ENCODE assay signal across 1 cellular context in genomic region chr6:143337201-143337949, GRCh38.
TF ChIP-seq lines count a peak whose summit lies in the region.

No MANE protein-coding gene starts in this region.

TF ChIP-seq in K562, 482 proteins besides CTCF, POLR2A, EP300 and RAD21 (continued from another document):
- TF ChIP-seq HNRNPH1 (optimal IDR thresholded peaks at IDR 0.05; ENCODE audit: low read depth, low read length): no peak
- no peak for TF ChIP-seq ZNF121 (CRISPR knock-in tag; conservative IDR thresholded peaks at IDR 0.05)
- no peak for TF ChIP-seq ZNF57 (CRISPR knock-in tag; IDR thresholded peaks at IDR 0.05)
- TF ChIP-seq MXD1 (CRISPR knock-in tag; IDR thresholded peaks at IDR 0.05; ENCODE audit: borderline replicate concordance, poor library complexity, severe bottlenecking): no peak
- no peak for TF ChIP-seq SIN3A (IDR thresholded peaks at IDR 0.05; ENCODE audit: borderline replicate concordance in 2 of 2, control insufficient read depth in 1 of 2, low read depth in 2 of 2, low read length in 2 of 2)
- TF ChIP-seq, protein P1, sequence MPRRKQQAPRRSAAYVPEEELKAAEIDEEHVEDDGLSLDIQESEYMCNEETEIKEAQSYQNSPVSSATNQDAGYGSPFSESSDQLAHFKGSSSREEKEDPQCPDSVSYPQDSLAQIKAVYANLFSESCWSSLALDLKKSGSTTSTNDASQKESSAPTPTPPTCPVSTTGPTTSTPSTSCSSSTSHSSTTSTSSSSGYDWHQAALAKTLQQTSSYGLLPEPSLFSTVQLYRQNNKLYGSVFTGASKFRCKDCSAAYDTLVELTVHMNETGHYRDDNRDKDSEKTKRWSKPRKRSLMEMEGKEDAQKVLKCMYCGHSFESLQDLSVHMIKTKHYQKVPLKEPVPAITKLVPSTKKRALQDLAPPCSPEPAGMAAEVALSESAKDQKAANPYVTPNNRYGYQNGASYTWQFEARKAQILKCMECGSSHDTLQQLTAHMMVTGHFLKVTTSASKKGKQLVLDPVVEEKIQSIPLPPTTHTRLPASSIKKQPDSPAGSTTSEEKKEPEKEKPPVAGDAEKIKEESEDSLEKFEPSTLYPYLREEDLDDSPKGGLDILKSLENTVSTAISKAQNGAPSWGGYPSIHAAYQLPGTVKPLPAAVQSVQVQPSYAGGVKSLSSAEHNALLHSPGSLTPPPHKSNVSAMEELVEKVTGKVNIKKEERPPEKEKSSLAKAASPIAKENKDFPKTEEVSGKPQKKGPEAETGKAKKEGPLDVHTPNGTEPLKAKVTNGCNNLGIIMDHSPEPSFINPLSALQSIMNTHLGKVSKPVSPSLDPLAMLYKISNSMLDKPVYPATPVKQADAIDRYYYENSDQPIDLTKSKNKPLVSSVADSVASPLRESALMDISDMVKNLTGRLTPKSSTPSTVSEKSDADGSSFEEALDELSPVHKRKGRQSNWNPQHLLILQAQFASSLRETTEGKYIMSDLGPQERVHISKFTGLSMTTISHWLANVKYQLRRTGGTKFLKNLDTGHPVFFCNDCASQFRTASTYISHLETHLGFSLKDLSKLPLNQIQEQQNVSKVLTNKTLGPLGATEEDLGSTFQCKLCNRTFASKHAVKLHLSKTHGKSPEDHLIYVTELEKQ (CRISPR knock-in tag; IDR thresholded peaks at IDR 0.05): no peak
- no peak for TF ChIP-seq ZNF384 (IDR thresholded peaks at IDR 0.05; ENCODE audit: low read depth, low read length)
- no peak for TF ChIP-seq MAZ (CRISPR knock-in tag; conservative IDR thresholded peaks at IDR 0.05 in 1 of 2, IDR thresholded peaks at IDR 0.05 in 1 of 2)
- TF ChIP-seq CBFB (CRISPR knock-in tag; IDR thresholded peaks at IDR 0.05): no peak
- TF ChIP-seq, protein P2, sequence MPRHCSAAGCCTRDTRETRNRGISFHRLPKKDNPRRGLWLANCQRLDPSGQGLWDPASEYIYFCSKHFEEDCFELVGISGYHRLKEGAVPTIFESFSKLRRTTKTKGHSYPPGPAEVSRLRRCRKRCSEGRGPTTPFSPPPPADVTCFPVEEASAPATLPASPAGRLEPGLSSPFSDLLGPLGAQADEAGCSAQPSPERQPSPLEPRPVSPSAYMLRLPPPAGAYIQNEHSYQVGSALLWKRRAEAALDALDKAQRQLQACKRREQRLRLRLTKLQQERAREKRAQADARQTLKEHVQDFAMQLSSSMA (CRISPR knock-in tag; IDR thresholded peaks at IDR 0.05): no peak
- no peak for TF ChIP-seq PRPF4 (IDR thresholded peaks at IDR 0.05; ENCODE audit: insufficient read depth, low read depth, low read length, poor library complexity, severe bottlenecking)
- TF ChIP-seq, protein P3, sequence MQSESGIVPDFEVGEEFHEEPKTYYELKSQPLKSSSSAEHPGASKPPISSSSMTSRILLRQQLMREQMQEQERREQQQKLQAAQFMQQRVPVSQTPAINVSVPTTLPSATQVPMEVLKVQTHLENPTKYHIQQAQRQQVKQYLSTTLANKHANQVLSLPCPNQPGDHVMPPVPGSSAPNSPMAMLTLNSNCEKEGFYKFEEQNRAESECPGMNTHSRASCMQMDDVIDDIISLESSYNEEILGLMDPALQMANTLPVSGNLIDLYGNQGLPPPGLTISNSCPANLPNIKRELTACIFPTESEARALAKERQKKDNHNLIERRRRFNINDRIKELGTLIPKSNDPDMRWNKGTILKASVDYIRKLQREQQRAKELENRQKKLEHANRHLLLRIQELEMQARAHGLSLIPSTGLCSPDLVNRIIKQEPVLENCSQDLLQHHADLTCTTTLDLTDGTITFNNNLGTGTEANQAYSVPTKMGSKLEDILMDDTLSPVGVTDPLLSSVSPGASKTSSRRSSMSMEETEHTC (IDR thresholded peaks at IDR 0.05): peak; percentile 74; the same call in 1 of the 2 replicates
- no peak for TF ChIP-seq BRF1 (IDR thresholded peaks at IDR 0.05; ENCODE audit: borderline replicate concordance, extremely low read depth, insufficient read length)
- no peak for TF ChIP-seq POLR2B (IDR thresholded peaks at IDR 0.05; ENCODE audit: low read depth, partially characterized antibody)
- TF ChIP-seq RBM14 (IDR thresholded peaks at IDR 0.05; ENCODE audit: borderline replicate concordance, insufficient read depth, low read depth, low read length): no peak
- TF ChIP-seq SMAD2 (IDR thresholded peaks at IDR 0.05; ENCODE audit: low read depth, low read length): no peak
- no peak for TF ChIP-seq TRIM24 (IDR thresholded peaks at IDR 0.05)
- TF ChIP-seq HLTF (IDR thresholded peaks at IDR 0.05): no peak
- TF ChIP-seq CC2D1A (IDR thresholded peaks at IDR 0.05): 0 out of 2 replicates have a peak, but pooled peaks have one; percentile 11
- no peak for TF ChIP-seq SREBF2 (CRISPR knock-in tag; IDR thresholded peaks at IDR 0.05)
- TF ChIP-seq, protein P4, sequence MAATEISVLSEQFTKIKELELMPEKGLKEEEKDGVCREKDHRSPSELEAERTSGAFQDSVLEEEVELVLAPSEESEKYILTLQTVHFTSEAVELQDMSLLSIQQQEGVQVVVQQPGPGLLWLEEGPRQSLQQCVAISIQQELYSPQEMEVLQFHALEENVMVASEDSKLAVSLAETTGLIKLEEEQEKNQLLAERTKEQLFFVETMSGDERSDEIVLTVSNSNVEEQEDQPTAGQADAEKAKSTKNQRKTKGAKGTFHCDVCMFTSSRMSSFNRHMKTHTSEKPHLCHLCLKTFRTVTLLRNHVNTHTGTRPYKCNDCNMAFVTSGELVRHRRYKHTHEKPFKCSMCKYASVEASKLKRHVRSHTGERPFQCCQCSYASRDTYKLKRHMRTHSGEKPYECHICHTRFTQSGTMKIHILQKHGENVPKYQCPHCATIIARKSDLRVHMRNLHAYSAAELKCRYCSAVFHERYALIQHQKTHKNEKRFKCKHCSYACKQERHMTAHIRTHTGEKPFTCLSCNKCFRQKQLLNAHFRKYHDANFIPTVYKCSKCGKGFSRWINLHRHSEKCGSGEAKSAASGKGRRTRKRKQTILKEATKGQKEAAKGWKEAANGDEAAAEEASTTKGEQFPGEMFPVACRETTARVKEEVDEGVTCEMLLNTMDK (IDR thresholded peaks at IDR 0.05; ENCODE audit: borderline replicate concordance, insufficient read depth, low read depth, low read length, poor library complexity, severe bottlenecking): peak; percentile 62
- TF ChIP-seq ZNF354B (CRISPR knock-in tag; IDR thresholded peaks at IDR 0.05): no peak
- TF ChIP-seq BHLHE40 (IDR thresholded peaks at IDR 0.05; ENCODE audit: low read length): no peak; the same call in 1 of the 2 replicates
- TF ChIP-seq SNRNP70 (optimal IDR thresholded peaks at IDR 0.05; ENCODE audit: low read depth, low read length): no peak
- no peak for TF ChIP-seq STAG1 (CRISPR knock-in tag; IDR thresholded peaks at IDR 0.05; ENCODE audit: borderline replicate concordance)
- TF ChIP-seq POLR3A (IDR thresholded peaks at IDR 0.05; ENCODE audit: borderline replicate concordance, extremely low read depth, insufficient read depth, insufficient read length): no peak
- no peak for TF ChIP-seq ZNF511 (CRISPR knock-in tag; IDR thresholded peaks at IDR 0.05)
- TF ChIP-seq, protein P5, sequence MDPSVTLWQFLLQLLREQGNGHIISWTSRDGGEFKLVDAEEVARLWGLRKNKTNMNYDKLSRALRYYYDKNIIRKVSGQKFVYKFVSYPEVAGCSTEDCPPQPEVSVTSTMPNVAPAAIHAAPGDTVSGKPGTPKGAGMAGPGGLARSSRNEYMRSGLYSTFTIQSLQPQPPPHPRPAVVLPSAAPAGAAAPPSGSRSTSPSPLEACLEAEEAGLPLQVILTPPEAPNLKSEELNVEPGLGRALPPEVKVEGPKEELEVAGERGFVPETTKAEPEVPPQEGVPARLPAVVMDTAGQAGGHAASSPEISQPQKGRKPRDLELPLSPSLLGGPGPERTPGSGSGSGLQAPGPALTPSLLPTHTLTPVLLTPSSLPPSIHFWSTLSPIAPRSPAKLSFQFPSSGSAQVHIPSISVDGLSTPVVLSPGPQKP (CRISPR knock-in tag; IDR thresholded peaks at IDR 0.05): no peak
- no peak for TF ChIP-seq SMAD4 (CRISPR knock-in tag; conservative IDR thresholded peaks at IDR 0.05)
- TF ChIP-seq MYC (IDR thresholded peaks at IDR 0.05; ENCODE audit: low read depth, low read length): peak; percentile 23; the same call in 1 of the 2 replicates
- no peak for TF ChIP-seq MYC (CRISPR knock-in tag; IDR thresholded peaks at IDR 0.05; ENCODE audit: borderline replicate concordance, low read depth)
